ENCODE assay signal across 8 cellular contexts in the genomic region with DNA sequence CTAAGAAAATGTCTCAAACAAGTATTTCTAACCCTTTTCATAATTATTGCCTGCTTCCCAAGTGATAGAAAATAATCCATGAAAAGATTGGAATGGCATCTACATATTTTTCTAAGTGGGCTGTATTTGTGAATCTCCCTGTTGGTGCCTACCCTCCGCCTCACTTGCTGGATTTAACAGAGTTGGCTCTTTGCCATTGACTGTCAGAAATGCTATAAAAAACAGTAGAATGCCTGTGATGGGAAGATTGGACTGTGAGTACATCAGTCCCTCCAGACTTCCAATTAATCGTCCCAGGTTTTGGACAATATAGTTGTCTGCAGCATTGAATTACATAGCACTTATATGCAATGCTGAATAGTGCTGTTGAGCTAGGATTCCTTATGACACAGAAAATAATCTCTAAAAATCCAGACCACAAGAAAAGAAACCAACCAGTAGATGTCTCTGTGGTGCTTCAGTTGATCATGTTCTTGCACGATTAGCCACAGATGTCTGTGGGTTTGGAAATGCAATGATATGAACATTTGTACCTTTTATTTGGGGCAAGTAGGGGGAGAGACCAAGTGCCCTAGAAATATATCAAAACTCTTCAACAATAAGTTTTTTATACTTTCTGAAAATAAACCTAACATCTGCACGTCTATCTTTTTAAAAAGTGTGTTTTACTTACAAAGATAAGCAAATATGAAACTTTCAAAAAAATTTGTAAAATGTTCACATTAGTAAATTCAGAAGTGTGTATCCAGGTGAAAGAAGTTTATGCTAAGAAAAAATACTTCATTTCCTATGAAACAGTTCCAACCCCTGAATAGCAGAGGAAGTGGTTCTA.
DNase-seq lines count a peak whose midpoint lies in the region; ATAC-seq, FAIRE-seq and TF ChIP-seq lines count a peak whose summit lies in the region.

No MANE protein-coding gene starts in this region.

- FAIRE-seq in endometrium (lab: Jason Lieb, UNC), result peak; percentile 95

- H4K20me1 ChIP-seq in PC-3 (ENCODE audit: low read length), result no peaks in the 10 kb centered on the region

- no peaks in the 10 kb centered on the region for H3K27me3 ChIP-seq in PC-3 (ENCODE audit: low read length)

- H3K36me3 Mint-ChIP-seq in activated T-cell treated with anti-CD3 and anti-CD28 coated beads, Interleukin-2, amount 50 U/mL, for 72 hours (ENCODE audit: insufficient read depth in 2 of 2), result no peaks in the 10 kb centered on the region
- no peaks in the 10 kb centered on the region for H3K36me3 Mint-ChIP-seq in natural killer cell

- H3K4me1 ChIP-seq in PC-3 (ENCODE audit: insufficient read depth, low read length), result no peaks in the 10 kb centered on the region; the same call in 1 of the 2 replicates

- CTCF ChIA-PET in PC-3 (lab: Charles Lee), result interaction anchor here (0.6 to 1.0 kb wide), 10 partner anchors 54 to 672 kb away, joined by 3 to 8 read pairs (median 4); no protein-coding TSS in a partner anchor

- DNase-seq in activated T-cell treated with anti-CD3 and anti-CD28 coated beads, Interleukin-2, amount 50 U/mL, for 72 hours, result peak in 1 of 2 donors; percentile 2
- DNase-seq in activated T-cell treated with anti-CD3 and anti-CD28 coated beads, Interleukin-2, amount 50 U/mL, for 48 hours, result no peak
- DNase-seq in HT1080 (ENCODE audit: low read depth) (peak; percentile 86), PC-3 (peak; percentile 88), natural killer cell (no peak)
- no peak for DNase-seq in activated effector memory CD4-positive, alpha-beta T cell treated with anti-CD3 and anti-CD28 coated beads, Interleukin-2, amount 50 U/mL, for 16 hours

- no peak overlapping the region for H3K27ac Mint-ChIP-seq in activated T-cell treated with anti-CD3 and anti-CD28 coated beads, Interleukin-2, amount 50 U/mL, for 72 hours
- no peak overlapping the region for H3K27ac Mint-ChIP-seq in natural killer cell

- ATAC-seq in activated T-cell treated with anti-CD3 and anti-CD28 coated beads, Interleukin-2, amount 50 U/mL, for 72 hours (replicated peaks in 1 of 2), result peak; percentile 44 to 50
- ATAC-seq in PC-3 (peak; percentile 93), natural killer cell (peak in 2 of 3 donors; percentile 42 to 72), HG03457 (IDR thresholded peaks at IDR 0.05; ENCODE audit: unreplicated experiment) (no peak)

- intact Hi-C loops in PC-3 (cut with micrococcal nuclease), result loop anchor here (1.0 to 5.0 kb wide), 6 partner anchors 58 to 304 kb away; a partner anchor contains a TSS
- intact Hi-C loops in natural killer cell (cut with micrococcal nuclease), result loop anchor here (1.0 kb wide), 1 partner anchor 304 kb away; no protein-coding TSS in a partner anchor

- no peaks in the 10 kb centered on the region for H3F3A ChIP-seq in PC-3 (ENCODE audit: low read length, unreplicated experiment)

- H3K9me3 Mint-ChIP-seq in activated T-cell treated with anti-CD3 and anti-CD28 coated beads, Interleukin-2, amount 50 U/mL, for 72 hours, result no peaks in the 10 kb centered on the region
- no peaks in the 10 kb centered on the region for H3K9me3 Mint-ChIP-seq in natural killer cell

- peaks cover 6% of the 10 kb centered on the region for H3K27me3 Mint-ChIP-seq in activated T-cell treated with anti-CD3 and anti-CD28 coated beads, Interleukin-2, amount 50 U/mL, for 72 hours (ENCODE audit: low read depth)
- H3K27me3 Mint-ChIP-seq in natural killer cell (ENCODE audit: low read depth in 2 of 2), result peaks cover 3 to 21% of the 10 kb centered on the region in 2 donors

- H3K9me2 ChIP-seq in PC-3 (replicated peaks; ENCODE audit: low read length), result no peaks in the 10 kb centered on the region

- no peaks in the 10 kb centered on the region for H3K36me3 ChIP-seq in PC-3 (ENCODE audit: low read depth, low read length)

- no peaks in the 10 kb centered on the region for H3K79me2 ChIP-seq in PC-3 (ENCODE audit: low read length)

- H3K4me3 ChIP-seq in PC-3 (ENCODE audit: low read length), result no peak overlapping the region

- POLR2A ChIA-PET in PC-3 (lab: Charles Lee; ENCODE audit: unreplicated experiment), result no interaction called here

- H2AFZ ChIP-seq in PC-3 (ENCODE audit: low read length), result no peak overlapping the region

- no peak overlapping the region for H3K4me3 Mint-ChIP-seq in activated T-cell treated with anti-CD3 and anti-CD28 coated beads, Interleukin-2, amount 50 U/mL, for 72 hours
- H3K4me3 Mint-ChIP-seq in natural killer cell, result no peak overlapping the region

- TF ChIP-seq CTCF in PC-3 (conservative IDR thresholded peaks at IDR 0.05; ENCODE audit: low read depth, low read length) (peak; percentile 89), natural killer cell (IDR thresholded peaks at IDR 0.05) (peak; percentile 46)

- H3K9me3 ChIP-seq in PC-3 (ENCODE audit: low read length), result no peaks in the 10 kb centered on the region

- H3K4me2 ChIP-seq in PC-3 (ENCODE audit: low read length), result no peak overlapping the region

- H3K27ac ChIP-seq in PC-3 (ENCODE audit: low read length), result no peak overlapping the region

- no peak overlapping the region for H3K9ac ChIP-seq in PC-3 (ENCODE audit: low read length)

- peaks cover 5% of the 10 kb centered on the region for H3K4me1 Mint-ChIP-seq in activated T-cell treated with anti-CD3 and anti-CD28 coated beads, Interleukin-2, amount 50 U/mL, for 72 hours (ENCODE audit: low read depth)
- peaks cover 0 to 7% of the 10 kb centered on the region in 2 donors for H3K4me1 Mint-ChIP-seq in natural killer cell

- no TSS peak for BruUV-seq in PC-3 (replicated peaks; lab: Mats Ljungman, UMichigan)

Comparison
In these comparisons a context has a peak if more than half of its experiments do, and no peak if none do; other contexts are left out.
1. DNase-seq: peak in HT1080 (single experiment) and PC-3 (single experiment); none in activated T-cell treated with anti-CD3 and anti-CD28 coated beads, Interleukin-2, amount 50 U/mL, for 48 hours (0 of 2), natural killer cell (single experiment) and activated effector memory CD4-positive, alpha-beta T cell treated with anti-CD3 and anti-CD28 coated beads, Interleukin-2, amount 50 U/mL, for 16 hours (single experiment).